Comparison of ENCODE assay signal across 16 cellular contexts in the genomic region with DNA sequence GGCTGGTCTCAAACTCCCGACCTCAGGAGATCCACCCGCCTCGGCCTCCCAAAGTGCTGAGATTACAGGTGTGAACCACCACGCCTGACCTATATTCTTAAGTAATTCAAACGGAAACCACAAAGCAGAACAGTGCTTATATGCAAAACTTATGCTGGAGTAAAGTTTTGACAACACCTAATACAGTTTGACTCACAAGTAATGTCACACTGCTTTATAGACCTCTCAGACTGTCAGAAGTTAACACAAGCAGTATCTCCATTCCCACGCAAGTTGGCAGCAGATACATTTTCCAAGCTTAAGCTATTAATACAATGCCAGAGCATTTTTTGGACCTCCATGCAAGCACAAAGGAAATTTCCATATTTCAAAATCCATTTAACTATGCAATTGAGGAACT. TPM values are rescaled to one million over a fixed set of nuclear protein-coding genes. Genes with fewer than 3 reads are reported as not detected.
DNase-seq lines count a peak whose midpoint lies in the region; ATAC-seq and TF ChIP-seq lines count a peak whose summit lies in the region.
"Had no signal": no experiment of that assay in that cellular context is flagged by ENCODE, and none has a peak within 500 bp of the region (broad histone marks: within the 10 kb centered on the region; RNA-seq: fewer than 3 reads in every experiment).

No MANE protein-coding gene starts in this region.

- POLR2A ChIA-PET in activated CD8-positive, alpha-beta T cell treated with anti-CD3 and anti-CD28 coated beads for 36 hours (lab: Charles Lee), result no interaction called here
- POLR2A ChIA-PET in activated CD8-positive, alpha-beta T cell treated with anti-CD3 and anti-CD28 coated beads, Interleukin-2, amount 10 ng/mL, durations not matched to agents 7 days and 5 days (lab: Charles Lee), result no interaction called here

- intact Hi-C loops in activated CD8-positive, alpha-beta T cell treated with anti-CD3 and anti-CD28 coated beads for 36 hours (cut with micrococcal nuclease), result no loop called here
- intact Hi-C loops in left ventricle myocardium superior (cut with micrococcal nuclease), result no loop called here

- DNase-seq in activated CD8-positive, alpha-beta T cell treated with anti-CD3 and anti-CD28 coated beads for 36 hours, result no peak
- DNase-seq in activated CD8-positive, alpha-beta T cell treated with anti-CD3 and anti-CD28 coated beads, Interleukin-2, amount 10 ng/mL, durations not matched to agents 7 days and 5 days, result no peak
- DNase-seq in Karpas-422 (no peak), left ventricle myocardium superior (no peak), GM20000 (ENCODE audit: low spot score) (no peak), SIG-M5 (lab: John Stamatoyannopoulos, UW) (no peak)
- DNase-seq in stimulated activated CD4-positive, alpha-beta T cell treated with anti-CD3 and anti-CD28 coated beads, Interleukin-1b, Interleukin-23, amount 100 ng/mL, for 48 hours, result no peak
- DNase-seq: activated CD4-positive, alpha-beta memory T cell treated with anti-CD3 and anti-CD28 coated beads, Interleukin-2, amount 10 ng/mL, durations not matched to agents 7 days and 5 days; anterior cingulate cortex; MM.1S; NCI-H2171; NK-92 treated with Interleukin-12 subunit alpha and Interleukin-12 subunit beta, amount 100 ng/mL, for 24 hours; stimulated activated CD4-positive, alpha-beta T cell treated with anti-CD3 and anti-CD28 coated beads, Interleukin-4, amount 100 ng/mL, for 1 hour; upper lobe of left lung had no signal

- H3K36me3 ChIP-seq in Karpas-422 (ENCODE audit: insufficient read depth, low read length), result peaks cover 32% of the 10 kb centered on the region

- peak overlapping the region; percentile 5; the same call in 1 of the 2 replicates for H3K27ac ChIP-seq in Karpas-422 (ENCODE audit: low read length)
- H3K27ac ChIP-seq: SJSA1 had no signal

- H3K9me2 ChIP-seq in Karpas-422 (replicated peaks; ENCODE audit: insufficient read depth, low read length), result no peaks in the 10 kb centered on the region

- peaks cover 51% of the 10 kb centered on the region for H3K79me2 ChIP-seq in Karpas-422 (ENCODE audit: low read length)

- H3K9ac ChIP-seq in Karpas-422 (ENCODE audit: low read length), result no peak overlapping the region

- H3K36me3 Mint-ChIP-seq in activated CD8-positive, alpha-beta T cell treated with anti-CD3 and anti-CD28 coated beads for 36 hours (ENCODE audit: low read depth), result peaks cover 13% of the 10 kb centered on the region
- peaks cover 32% of the 10 kb centered on the region for H3K36me3 Mint-ChIP-seq in activated CD8-positive, alpha-beta T cell treated with anti-CD3 and anti-CD28 coated beads, Interleukin-2, amount 10 ng/mL, durations not matched to agents 7 days and 5 days (ENCODE audit: low read depth)

- H3K9me3 ChIP-seq in Karpas-422 (ENCODE audit: low read length), result no peaks in the 10 kb centered on the region
- H3K9me3 ChIP-seq: SJSA1, upper lobe of left lung had no signal

- no peaks in the 10 kb centered on the region for H3K9me3 Mint-ChIP-seq in activated CD8-positive, alpha-beta T cell treated with anti-CD3 and anti-CD28 coated beads for 36 hours
- no peaks in the 10 kb centered on the region for H3K9me3 Mint-ChIP-seq in activated CD8-positive, alpha-beta T cell treated with anti-CD3 and anti-CD28 coated beads, Interleukin-2, amount 10 ng/mL, durations not matched to agents 7 days and 5 days (ENCODE audit: insufficient read depth)
- H3K9me3 Mint-ChIP-seq: activated CD4-positive, alpha-beta memory T cell treated with anti-CD3 and anti-CD28 coated beads, Interleukin-2, amount 10 ng/mL, durations not matched to agents 7 days and 5 days had no signal

- no peak for ATAC-seq in activated CD8-positive, alpha-beta T cell treated with anti-CD3 and anti-CD28 coated beads for 36 hours
- ATAC-seq in activated CD8-positive, alpha-beta T cell treated with anti-CD3 and anti-CD28 coated beads, Interleukin-2, amount 10 ng/mL, durations not matched to agents 7 days and 5 days, result no peak
- ATAC-seq in left ventricle myocardium superior (peak; percentile 87), GM18519 (IDR thresholded peaks at IDR 0.05; ENCODE audit: low FRiP score, unreplicated experiment) (no peak)

- peaks cover 11% of the 10 kb centered on the region for H3K4me1 ChIP-seq in Karpas-422 (ENCODE audit: low read length)
- H3K4me1 ChIP-seq: SJSA1 had no signal

- H4K20me1 ChIP-seq in Karpas-422 (ENCODE audit: insufficient read depth, low read depth, low read length), result no peaks in the 10 kb centered on the region

- no peaks in the 10 kb centered on the region for H3K27me3 Mint-ChIP-seq in activated CD8-positive, alpha-beta T cell treated with anti-CD3 and anti-CD28 coated beads for 36 hours
- no peaks in the 10 kb centered on the region for H3K27me3 Mint-ChIP-seq in activated CD8-positive, alpha-beta T cell treated with anti-CD3 and anti-CD28 coated beads, Interleukin-2, amount 10 ng/mL, durations not matched to agents 7 days and 5 days (ENCODE audit: low read depth)
- H3K27me3 Mint-ChIP-seq: activated CD4-positive, alpha-beta memory T cell treated with anti-CD3 and anti-CD28 coated beads, Interleukin-2, amount 10 ng/mL, durations not matched to agents 7 days and 5 days had no signal

- CTCF ChIA-PET in activated CD8-positive, alpha-beta T cell treated with anti-CD3 and anti-CD28 coated beads for 36 hours (lab: Charles Lee), result no interaction called here
- CTCF ChIA-PET in activated CD8-positive, alpha-beta T cell treated with anti-CD3 and anti-CD28 coated beads, Interleukin-2, amount 10 ng/mL, durations not matched to agents 7 days and 5 days (lab: Charles Lee), result no interaction called here

- H3K27me3 ChIP-seq in Karpas-422 (ENCODE audit: low read length), result no peaks in the 10 kb centered on the region
- H3K27me3 ChIP-seq: SJSA1, upper lobe of left lung had no signal

- no peak overlapping the region for H3K4me2 ChIP-seq in Karpas-422 (ENCODE audit: low read depth, low read length, poor library complexity, severe bottlenecking)

- H3K4me3 Mint-ChIP-seq in activated CD8-positive, alpha-beta T cell treated with anti-CD3 and anti-CD28 coated beads for 36 hours, result no peak overlapping the region
- no peak overlapping the region for H3K4me3 Mint-ChIP-seq in activated CD8-positive, alpha-beta T cell treated with anti-CD3 and anti-CD28 coated beads, Interleukin-2, amount 10 ng/mL, durations not matched to agents 7 days and 5 days
- H3K4me3 Mint-ChIP-seq: activated CD4-positive, alpha-beta memory T cell treated with anti-CD3 and anti-CD28 coated beads, Interleukin-2, amount 10 ng/mL, durations not matched to agents 7 days and 5 days had no signal

- no peak overlapping the region for H3K4me3 ChIP-seq in Karpas-422 (ENCODE audit: low read length)
- H3K4me3 ChIP-seq: SJSA1, upper lobe of left lung had no signal

- no peak overlapping the region for H2AFZ ChIP-seq in Karpas-422 (ENCODE audit: low read length)

- no peak for TF ChIP-seq CTCF in activated CD8-positive, alpha-beta T cell treated with anti-CD3 and anti-CD28 coated beads for 36 hours (IDR thresholded peaks at IDR 0.05)
- TF ChIP-seq CTCF in GM20000 (IDR thresholded peaks at IDR 0.05; ENCODE audit: extremely low read depth, missing control alignments), result no peak

- H3K4me1 Mint-ChIP-seq in activated CD8-positive, alpha-beta T cell treated with anti-CD3 and anti-CD28 coated beads for 36 hours (ENCODE audit: low read depth), result peaks cover 13% of the 10 kb centered on the region
- H3K4me1 Mint-ChIP-seq in activated CD8-positive, alpha-beta T cell treated with anti-CD3 and anti-CD28 coated beads, Interleukin-2, amount 10 ng/mL, durations not matched to agents 7 days and 5 days (ENCODE audit: low read depth), result peaks cover 5% of the 10 kb centered on the region

- peak overlapping the region; percentile 6 for H3K27ac Mint-ChIP-seq in activated CD8-positive, alpha-beta T cell treated with anti-CD3 and anti-CD28 coated beads for 36 hours
- H3K27ac Mint-ChIP-seq in activated CD8-positive, alpha-beta T cell treated with anti-CD3 and anti-CD28 coated beads, Interleukin-2, amount 10 ng/mL, durations not matched to agents 7 days and 5 days, result no peak overlapping the region
- H3K27ac Mint-ChIP-seq: activated CD4-positive, alpha-beta memory T cell treated with anti-CD3 and anti-CD28 coated beads, Interleukin-2, amount 10 ng/mL, durations not matched to agents 7 days and 5 days had no signal

RNA-seq across cellular contexts. Expression of a gene that starts 21.1 kb away (rescaled TPM):
- 1 to 10 TPM in 1 of 2 experiments, under 1 TPM in 1; 0.97 to 1.3 TPM for total RNA-seq in activated CD8-positive, alpha-beta T cell treated with anti-CD3 and anti-CD28 coated beads for 36 hours
- total RNA-seq in activated CD8-positive, alpha-beta T cell treated with anti-CD3 and anti-CD28 coated beads, Interleukin-2, amount 10 ng/mL, durations not matched to agents 7 days and 5 days, result 10 to 100 TPM in 1 of 2 experiments, 1 to 10 TPM in 1; 8.9 to 10.2 TPM
- total RNA-seq in Karpas-422 (2014; rRNA removed; shearing (Covaris generic); ENCODE audit: low replicate concordance), result 11.2 and 13.3 TPM in 2 replicates
- total RNA-seq in left ventricle myocardium superior, result 6.4 TPM

RNA-seq across cellular contexts. Expression of a gene that starts 26.5 kb away (rescaled TPM):
- 1 to 10 TPM; 7.9 to 8.7 TPM for total RNA-seq in activated CD8-positive, alpha-beta T cell treated with anti-CD3 and anti-CD28 coated beads for 36 hours
- total RNA-seq in activated CD8-positive, alpha-beta T cell treated with anti-CD3 and anti-CD28 coated beads, Interleukin-2, amount 10 ng/mL, durations not matched to agents 7 days and 5 days, result 1 to 10 TPM; 7.3 to 7.7 TPM
- 11.8 and 18.8 TPM in 2 replicates for total RNA-seq in Karpas-422 (2014; rRNA removed; shearing (Covaris generic); ENCODE audit: low replicate concordance)
- 5.5 TPM for total RNA-seq in left ventricle myocardium superior

RNA-seq across cellular contexts. Expression of a gene that starts 27.1 kb away (rescaled TPM):
- 10 to 100 TPM; 15.5 to 16.8 TPM for total RNA-seq in activated CD8-positive, alpha-beta T cell treated with anti-CD3 and anti-CD28 coated beads for 36 hours
- 10 to 100 TPM; 15.5 to 18.6 TPM for total RNA-seq in activated CD8-positive, alpha-beta T cell treated with anti-CD3 and anti-CD28 coated beads, Interleukin-2, amount 10 ng/mL, durations not matched to agents 7 days and 5 days
- total RNA-seq in Karpas-422 (2014; rRNA removed; shearing (Covaris generic); ENCODE audit: low replicate concordance), result 17.4 and 32.6 TPM in 2 replicates
- 25.7 TPM for total RNA-seq in left ventricle myocardium superior
